In the genomic region with DNA sequence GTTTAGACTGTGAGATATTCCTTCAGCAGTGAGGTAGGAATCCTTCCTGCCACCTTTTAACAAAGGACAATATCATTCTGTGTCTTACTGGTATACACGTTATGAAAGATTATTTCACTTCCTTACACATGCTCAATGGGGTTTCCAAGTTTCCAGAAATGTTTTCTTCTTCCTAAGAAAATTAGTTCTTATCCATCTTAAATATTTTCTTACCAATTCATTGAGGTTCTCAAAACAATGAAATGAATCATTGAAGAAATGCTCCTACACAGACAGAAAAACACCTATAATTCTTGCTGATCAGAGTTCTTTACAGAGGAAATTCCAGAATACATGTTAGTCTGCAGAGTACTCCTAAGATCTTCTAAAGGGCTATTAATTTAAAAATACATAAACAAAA, we compare ENCODE assay signal across 20 cellular contexts.
"Had no signal": no experiment of that assay in that cellular context is flagged by ENCODE, and none has a peak within 500 bp of the region (broad histone marks: within the 10 kb centered on the region; RNA-seq: fewer than 3 reads in every experiment).

No MANE protein-coding gene starts in this region.

- H3K4me3 ChIP-seq: gastroesophageal sphincter, skin epidermis, transverse colon, vagina had no signal

- H3K4me3 Mint-ChIP-seq: activated CD4-positive, alpha-beta T cell treated with anti-CD3 and anti-CD28 coated beads, Interleukin-2, amount 10 ng/mL, durations not matched to agents 24 days and 14 days; activated CD8-positive, alpha-beta T cell treated with anti-CD3 and anti-CD28 coated beads, Interleukin-2, amount 10 ng/mL, durations not matched to agents 7 days and 5 days; activated naive CD8-positive, alpha-beta T cell; brain; natural killer cell; WTC11 had no signal

- H3K36me3 ChIP-seq: gastroesophageal sphincter, transverse colon, vagina had no signal

- DNase-seq: activated CD4-positive, alpha-beta T cell treated with anti-CD3 and anti-CD28 coated beads, Interleukin-2, amount 10 ng/mL, durations not matched to agents 24 days and 14 days; activated CD8-positive, alpha-beta memory T cell treated with anti-CD3 and anti-CD28 coated beads, Interleukin-2, amount 50 U/mL, for 4 hours; activated CD8-positive, alpha-beta T cell treated with anti-CD3 and anti-CD28 coated beads, Interleukin-2, amount 10 ng/mL, durations not matched to agents 7 days and 5 days; activated gamma-delta T cell treated with Interleukin-2 at 50 U/mL for 16 hours; activated T-cell treated with anti-CD3 and anti-CD28 coated beads, Interleukin-2, amount 50 U/mL, for 48 hours; amniotic stem cell; effector CD8-positive, alpha-beta T cell; islet precursor cell; left ventricle myocardium superior; mesenchymal stem cell; natural killer cell; stimulated activated naive CD8-positive, alpha-beta T cell treated with anti-CD3 and anti-CD28 coated beads, Interleukin-15, Interleukin-2, amounts not matched to agents 100 U/mL and 50 U/mL, for 24 hours; transverse colon had no signal

- FAIRE-seq: TTC549 had no signal

- H3K9me3 ChIP-seq: gastroesophageal sphincter, transverse colon, vagina had no signal

- H3K27ac Mint-ChIP-seq: activated CD4-positive, alpha-beta T cell treated with anti-CD3 and anti-CD28 coated beads, Interleukin-2, amount 10 ng/mL, durations not matched to agents 24 days and 14 days; activated CD8-positive, alpha-beta T cell treated with anti-CD3 and anti-CD28 coated beads, Interleukin-2, amount 10 ng/mL, durations not matched to agents 7 days and 5 days; activated naive CD8-positive, alpha-beta T cell; natural killer cell; WTC11 had no signal

- H3K4me1 Mint-ChIP-seq: activated CD4-positive, alpha-beta T cell treated with anti-CD3 and anti-CD28 coated beads, Interleukin-2, amount 10 ng/mL, durations not matched to agents 24 days and 14 days; brain; natural killer cell; WTC11 had no signal

- H3K27me3 ChIP-seq: gastroesophageal sphincter, transverse colon, vagina had no signal

- H3K36me3 Mint-ChIP-seq: activated naive CD8-positive, alpha-beta T cell; brain; natural killer cell had no signal

- H3K27me3 Mint-ChIP-seq: activated CD4-positive, alpha-beta T cell treated with anti-CD3 and anti-CD28 coated beads, Interleukin-2, amount 10 ng/mL, durations not matched to agents 24 days and 14 days had no signal

- H3K27ac ChIP-seq: transverse colon, vagina had no signal

- H3K9me3 Mint-ChIP-seq: activated CD4-positive, alpha-beta T cell treated with anti-CD3 and anti-CD28 coated beads, Interleukin-2, amount 10 ng/mL, durations not matched to agents 24 days and 14 days; natural killer cell had no signal
